ENCODE assay signal across 24 cellular contexts in the genomic region with DNA sequence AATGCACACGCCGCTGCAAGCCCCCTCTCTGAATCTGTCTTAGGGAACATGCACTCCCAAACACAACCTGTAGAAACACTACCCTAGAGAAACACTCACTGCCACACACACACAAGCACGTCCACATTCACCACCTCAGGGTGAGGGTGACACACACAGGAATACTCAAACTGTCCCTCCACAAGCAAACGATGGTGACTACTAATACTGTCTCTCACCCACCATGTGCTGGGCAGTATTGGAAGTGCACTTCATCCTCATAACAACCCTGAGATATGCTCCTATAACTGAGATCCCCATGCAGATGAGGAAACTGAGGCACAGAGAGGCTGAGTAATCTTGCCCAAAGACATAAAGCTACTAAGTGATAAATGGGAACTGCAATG.
"Had no signal": no experiment of that assay in that cellular context is flagged by ENCODE, and none has a peak within 500 bp of the region (broad histone marks: within the 10 kb centered on the region; RNA-seq: fewer than 3 reads in every experiment).

No MANE protein-coding gene starts in this region.

- H3K36me3 ChIP-seq: brain microvascular endothelial cell, cardiac muscle cell had no signal

- H3K9ac ChIP-seq: KMS-11 had no signal

- H3K4me2 ChIP-seq: KMS-11 had no signal

- H3K9me3 Mint-ChIP-seq: activated B cell treated with CpG ODN at 0.5 μM for 24 hours; activated CD4-positive, alpha-beta T cell treated with anti-CD3 and anti-CD28 coated beads, Interleukin-2, amount 10 ng/mL, durations not matched to agents 24 days and 14 days; activated naive CD4-positive, alpha-beta T cell treated with anti-CD3 and anti-CD28 coated beads, Interleukin-2, amount 50 U/mL, for 72 hours; activated naive CD8-positive, alpha-beta T cell treated with anti-CD3 and anti-CD28 coated beads, Interleukin-2, amount 50 U/mL, for 24 hours; activated T-cell treated with anti-CD3 and anti-CD28 coated beads, Interleukin-2, amount 50 U/mL, for 4 hours had no signal

- H3K27me3 ChIP-seq: brain microvascular endothelial cell, cardiac muscle cell, SJSA1 had no signal

- H3K4me1 Mint-ChIP-seq: activated B cell treated with CpG ODN at 0.5 μM for 24 hours had no signal

- ATAC-seq: activated CD8-positive, alpha-beta memory T cell treated with anti-CD3 and anti-CD28 coated beads, Interleukin-2, amount 10 ng/mL, durations not matched to agents 7 days and 5 days; activated naive CD4-positive, alpha-beta T cell treated with anti-CD3 and anti-CD28 coated beads, Interleukin-2, amount 50 U/mL, for 72 hours; activated naive CD8-positive, alpha-beta T cell treated with anti-CD3 and anti-CD28 coated beads, Interleukin-2, amount 50 U/mL, for 24 hours; activated T-cell treated with anti-CD3 and anti-CD28 coated beads, Interleukin-2, amount 50 U/mL, for 4 hours; Right ventricle myocardium inferior had no signal

- H3K9me3 ChIP-seq: SJSA1 had no signal

- H3K27ac ChIP-seq: brain microvascular endothelial cell, cardiac muscle cell, KMS-11, SJSA1 had no signal

- H3K27ac Mint-ChIP-seq: activated B cell treated with CpG ODN at 0.5 μM for 24 hours; activated CD4-positive, alpha-beta T cell treated with anti-CD3 and anti-CD28 coated beads, Interleukin-2, amount 10 ng/mL, durations not matched to agents 24 days and 14 days; activated CD8-positive, alpha-beta memory T cell treated with anti-CD3 and anti-CD28 coated beads, Interleukin-2, amount 10 ng/mL, durations not matched to agents 7 days and 5 days; activated naive CD4-positive, alpha-beta T cell treated with anti-CD3 and anti-CD28 coated beads, Interleukin-2, amount 50 U/mL, for 72 hours; activated naive CD8-positive, alpha-beta T cell treated with anti-CD3 and anti-CD28 coated beads, Interleukin-2, amount 50 U/mL, for 24 hours had no signal

- H3K4me3 Mint-ChIP-seq: activated B cell treated with CpG ODN at 0.5 μM for 24 hours; activated CD4-positive, alpha-beta T cell treated with anti-CD3 and anti-CD28 coated beads, Interleukin-2, amount 10 ng/mL, durations not matched to agents 24 days and 14 days; activated CD8-positive, alpha-beta memory T cell treated with anti-CD3 and anti-CD28 coated beads, Interleukin-2, amount 10 ng/mL, durations not matched to agents 7 days and 5 days; activated naive CD8-positive, alpha-beta T cell treated with anti-CD3 and anti-CD28 coated beads, Interleukin-2, amount 50 U/mL, for 24 hours; activated T-cell treated with anti-CD3 and anti-CD28 coated beads, Interleukin-2, amount 50 U/mL, for 4 hours had no signal

- FAIRE-seq: astrocyte had no signal

- H3K36me3 Mint-ChIP-seq: activated CD8-positive, alpha-beta memory T cell treated with anti-CD3 and anti-CD28 coated beads, Interleukin-2, amount 10 ng/mL, durations not matched to agents 7 days and 5 days; activated naive CD4-positive, alpha-beta T cell treated with anti-CD3 and anti-CD28 coated beads, Interleukin-2, amount 50 U/mL, for 72 hours had no signal

- H3K4me3 ChIP-seq: cardiac muscle cell, SJSA1 had no signal

- DNase-seq: activated B cell treated with CpG ODN at 0.5 μM for 24 hours; activated CD4-positive, alpha-beta T cell treated with anti-CD3 and anti-CD28 coated beads for 1 hour; activated CD4-positive, alpha-beta T cell treated with anti-CD3 and anti-CD28 coated beads, Interleukin-2, amount 10 ng/mL, durations not matched to agents 24 days and 14 days; activated CD4-positive, alpha-beta T cell treated with anti-CD3 and anti-CD28 coated beads, Interleukin-2, amount 50 U/mL, for 48 hours; activated CD8-positive, alpha-beta memory T cell treated with anti-CD3 and anti-CD28 coated beads, Interleukin-2, amount 10 ng/mL, durations not matched to agents 7 days and 5 days; activated naive CD4-positive, alpha-beta T cell treated with Interleukin-2 at 50 U/mL for 16 hours; activated naive CD8-positive, alpha-beta T cell treated with anti-CD3 and anti-CD28 coated beads, Interleukin-2, amount 50 U/mL, for 24 hours; activated T-cell treated with anti-CD3 and anti-CD28 coated beads, Interleukin-2, amount 50 U/mL, for 4 hours; amniotic stem cell; NCI-H1092; NCI-H1417 treated with DMSO at 0.1 percent for 48 hours; NCI-H1694; NCI-H2029; NCI-H345; NCI-H510A; NCI-H526 treated with DMSO at 0.1 percent for 48 hours; RPMI8226 had no signal
